In genomic region chr2:165903406-165903805, GRCh38 we compare ENCODE assay signal across 3 cellular contexts.
TF ChIP-seq lines count a peak whose summit lies in the region.

No MANE protein-coding gene starts in this region.

TF ChIP-seq in SK-N-SH, 30 proteins besides CTCF, POLR2A, EP300 and RAD21 (continues in another document):
- no peak for TF ChIP-seq GATA2 (CRISPR knock-in tag; IDR thresholded peaks at IDR 0.05)
- TF ChIP-seq NRF1 (IDR thresholded peaks at IDR 0.05; ENCODE audit: low read depth, low read length): no peak
- TF ChIP-seq REST (IDR thresholded peaks at IDR 0.05; ENCODE audit: low read depth, low read length): no peak
- TF ChIP-seq, protein P1, sequence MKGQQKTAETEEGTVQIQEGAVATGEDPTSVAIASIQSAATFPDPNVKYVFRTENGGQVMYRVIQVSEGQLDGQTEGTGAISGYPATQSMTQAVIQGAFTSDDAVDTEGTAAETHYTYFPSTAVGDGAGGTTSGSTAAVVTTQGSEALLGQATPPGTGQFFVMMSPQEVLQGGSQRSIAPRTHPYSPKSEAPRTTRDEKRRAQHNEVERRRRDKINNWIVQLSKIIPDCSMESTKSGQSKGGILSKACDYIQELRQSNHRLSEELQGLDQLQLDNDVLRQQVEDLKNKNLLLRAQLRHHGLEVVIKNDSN (IDR thresholded peaks at IDR 0.05; ENCODE audit: borderline replicate concordance, low read depth): no peak
- no peak for TF ChIP-seq FOXJ3 (CRISPR knock-in tag; IDR thresholded peaks at IDR 0.05)
- TF ChIP-seq FOXM1 (IDR thresholded peaks at IDR 0.05; ENCODE audit: low read depth): no peak
- TF ChIP-seq MXI1 (IDR thresholded peaks at IDR 0.05; ENCODE audit: low read depth, low read length): no peak
- no peak for TF ChIP-seq TAF1 (IDR thresholded peaks at IDR 0.05; ENCODE audit: borderline replicate concordance, low read depth, low read length)
- no peak for TF ChIP-seq RCOR1 (IDR thresholded peaks at IDR 0.05; ENCODE audit: low read length)
- TF ChIP-seq, protein P2, sequence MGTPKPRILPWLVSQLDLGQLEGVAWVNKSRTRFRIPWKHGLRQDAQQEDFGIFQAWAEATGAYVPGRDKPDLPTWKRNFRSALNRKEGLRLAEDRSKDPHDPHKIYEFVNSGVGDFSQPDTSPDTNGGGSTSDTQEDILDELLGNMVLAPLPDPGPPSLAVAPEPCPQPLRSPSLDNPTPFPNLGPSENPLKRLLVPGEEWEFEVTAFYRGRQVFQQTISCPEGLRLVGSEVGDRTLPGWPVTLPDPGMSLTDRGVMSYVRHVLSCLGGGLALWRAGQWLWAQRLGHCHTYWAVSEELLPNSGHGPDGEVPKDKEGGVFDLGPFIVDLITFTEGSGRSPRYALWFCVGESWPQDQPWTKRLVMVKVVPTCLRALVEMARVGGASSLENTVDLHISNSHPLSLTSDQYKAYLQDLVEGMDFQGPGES (IDR thresholded peaks at IDR 0.05; ENCODE audit: low read depth, low read length): no peak
- TF ChIP-seq, protein P3, sequence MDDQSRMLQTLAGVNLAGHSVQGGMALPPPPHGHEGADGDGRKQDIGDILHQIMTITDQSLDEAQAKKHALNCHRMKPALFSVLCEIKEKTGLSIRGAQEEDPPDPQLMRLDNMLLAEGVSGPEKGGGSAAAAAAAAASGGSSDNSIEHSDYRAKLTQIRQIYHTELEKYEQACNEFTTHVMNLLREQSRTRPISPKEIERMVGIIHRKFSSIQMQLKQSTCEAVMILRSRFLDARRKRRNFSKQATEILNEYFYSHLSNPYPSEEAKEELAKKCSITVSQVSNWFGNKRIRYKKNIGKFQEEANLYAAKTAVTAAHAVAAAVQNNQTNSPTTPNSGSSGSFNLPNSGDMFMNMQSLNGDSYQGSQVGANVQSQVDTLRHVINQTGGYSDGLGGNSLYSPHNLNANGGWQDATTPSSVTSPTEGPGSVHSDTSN (IDR thresholded peaks at IDR 0.05): no peak
- no peak for TF ChIP-seq CHD2 (IDR thresholded peaks at IDR 0.05; ENCODE audit: low read length, partially characterized antibody)
- TF ChIP-seq EZH2phosphoT487 (IDR thresholded peaks at IDR 0.05; ENCODE audit: borderline replicate concordance, low read depth): no peak
- TF ChIP-seq TCF12 (IDR thresholded peaks at IDR 0.05): no peak
- no peak for TF ChIP-seq MEF2A (IDR thresholded peaks at IDR 0.05; ENCODE audit: borderline replicate concordance, low read depth)

TF ChIP-seq in SK-N-SH treated with all-trans-retinoic acid at 6 μM for 48 hours, 23 proteins besides CTCF, POLR2A, EP300 and RAD21:
- TF ChIP-seq ZNF8 (CRISPR knock-in tag; IDR thresholded peaks at IDR 0.05) (no peak), RARB (CRISPR knock-in tag; IDR thresholded peaks at IDR 0.05) (no peak), SNAI2 (CRISPR knock-in tag; IDR thresholded peaks at IDR 0.05) (no peak), ZNF565 (CRISPR knock-in tag; conservative IDR thresholded peaks at IDR 0.05; ENCODE audit: low read depth) (no peak), ZFP3 (CRISPR knock-in tag; IDR thresholded peaks at IDR 0.05) (no peak), ARNTL (CRISPR knock-in tag; IDR thresholded peaks at IDR 0.05; ENCODE audit: borderline replicate concordance, low read depth) (no peak), CSRNP3 (CRISPR knock-in tag; IDR thresholded peaks at IDR 0.05) (no peak), ZNF70 (CRISPR knock-in tag; IDR thresholded peaks at IDR 0.05) (no peak), OSR1 (CRISPR knock-in tag; IDR thresholded peaks at IDR 0.05) (no peak), TCF4 (CRISPR knock-in tag; IDR thresholded peaks at IDR 0.05; ENCODE audit: borderline replicate concordance) (no peak), CREB5 (CRISPR knock-in tag; IDR thresholded peaks at IDR 0.05; ENCODE audit: low read depth) (no peak), GLIS3 (CRISPR knock-in tag; IDR thresholded peaks at IDR 0.05) (no peak), PPARA (CRISPR knock-in tag; IDR thresholded peaks at IDR 0.05; ENCODE audit: borderline replicate concordance) (no peak), BACH2 (CRISPR knock-in tag; IDR thresholded peaks at IDR 0.05; ENCODE audit: borderline replicate concordance) (no peak), ZC3H10 (CRISPR knock-in tag; IDR thresholded peaks at IDR 0.05) (no peak), TOX (CRISPR knock-in tag; IDR thresholded peaks at IDR 0.05; ENCODE audit: borderline replicate concordance) (no peak), TSHZ2 (CRISPR knock-in tag; IDR thresholded peaks at IDR 0.05) (no peak), ISL1 (CRISPR knock-in tag; IDR thresholded peaks at IDR 0.05) (no peak)

TF ChIP-seq in HepG2, 621 proteins besides CTCF, POLR2A, EP300 and RAD21:
- TF ChIP-seq DNMT3B (CRISPR knock-in tag; conservative IDR thresholded peaks at IDR 0.05) (no peak), MAFF (IDR thresholded peaks at IDR 0.05; ENCODE audit: low read depth, low read length) (peak; percentile 45), STAG1 (CRISPR knock-in tag; IDR thresholded peaks at IDR 0.05) (no peak), ZNF33A (CRISPR knock-in tag; IDR thresholded peaks at IDR 0.05; ENCODE audit: borderline replicate concordance) (no peak), MAFK (conservative IDR thresholded peaks at IDR 0.05 in 1 of 2, IDR thresholded peaks at IDR 0.05 in 1 of 2; ENCODE audit: low read length in 2 of 2) (peak; percentile 58 to 63), PRDM10 (CRISPR knock-in tag; IDR thresholded peaks at IDR 0.05; ENCODE audit: low read depth) (no peak), HNF4A (CRISPR knock-in tag; IDR thresholded peaks at IDR 0.05) (no peak)
- TF ChIP-seq, protein P4, sequence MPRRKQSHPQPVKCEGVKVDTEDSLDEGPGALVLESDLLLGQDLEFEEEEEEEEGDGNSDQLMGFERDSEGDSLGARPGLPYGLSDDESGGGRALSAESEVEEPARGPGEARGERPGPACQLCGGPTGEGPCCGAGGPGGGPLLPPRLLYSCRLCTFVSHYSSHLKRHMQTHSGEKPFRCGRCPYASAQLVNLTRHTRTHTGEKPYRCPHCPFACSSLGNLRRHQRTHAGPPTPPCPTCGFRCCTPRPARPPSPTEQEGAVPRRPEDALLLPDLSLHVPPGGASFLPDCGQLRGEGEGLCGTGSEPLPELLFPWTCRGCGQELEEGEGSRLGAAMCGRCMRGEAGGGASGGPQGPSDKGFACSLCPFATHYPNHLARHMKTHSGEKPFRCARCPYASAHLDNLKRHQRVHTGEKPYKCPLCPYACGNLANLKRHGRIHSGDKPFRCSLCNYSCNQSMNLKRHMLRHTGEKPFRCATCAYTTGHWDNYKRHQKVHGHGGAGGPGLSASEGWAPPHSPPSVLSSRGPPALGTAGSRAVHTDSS (CRISPR knock-in tag; conservative IDR thresholded peaks at IDR 0.05): no peak
